ENCODE assay signal across 22 cellular contexts in the genomic region with DNA sequence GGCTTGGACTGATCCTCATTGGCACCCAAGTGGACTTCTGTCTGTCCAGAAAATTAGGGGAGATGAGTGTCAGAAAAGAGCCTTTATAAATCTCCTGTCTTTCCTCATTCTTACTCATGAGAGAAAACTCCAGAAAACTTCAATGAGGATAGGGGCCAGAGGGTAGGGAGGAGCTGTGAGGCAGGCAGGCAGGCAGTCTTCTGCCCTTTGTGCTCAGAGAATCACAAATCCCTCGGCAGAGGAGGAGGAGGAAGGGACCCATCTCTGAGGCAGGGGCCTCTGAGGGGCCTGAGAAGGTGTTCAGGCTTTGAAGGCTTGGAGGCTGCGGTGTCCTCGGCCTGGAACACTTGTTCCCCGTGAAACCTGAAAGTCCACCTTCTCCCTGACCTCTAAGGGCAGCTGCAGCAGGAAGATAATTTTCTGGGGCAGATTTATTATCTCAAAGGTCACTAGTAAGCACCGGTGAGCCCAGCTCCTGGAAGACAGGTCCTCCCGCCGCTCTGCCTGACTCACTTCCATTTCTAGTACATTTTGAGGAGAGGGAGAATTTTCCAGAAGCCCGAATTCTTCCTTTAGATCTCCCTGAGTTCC.
DNase-seq lines count a peak whose midpoint lies in the region; ATAC-seq and TF ChIP-seq lines count a peak whose summit lies in the region.
"Had no signal": no experiment of that assay in that cellular context is flagged by ENCODE, and none has a peak within 500 bp of the region (broad histone marks: within the 10 kb centered on the region; RNA-seq: fewer than 3 reads in every experiment).

No MANE protein-coding gene starts in this region.

- peaks cover 6% of the 10 kb centered on the region for H3K27me3 Mint-ChIP-seq in nephron progenitor cell (ENCODE audit: low read depth, poor library complexity)
- H3K27me3 Mint-ChIP-seq: B cell had no signal

- DNase-seq in cardiac muscle cell (ENCODE audit: low read depth in 1 of 2, low spot score in 1 of 2), result peak in 1 of 2 donors; percentile 2
- no peak for DNase-seq in Right ventricle myocardium inferior (ENCODE audit: missing footprints)
- peak; percentile 32 for DNase-seq in hepatocyte (ENCODE audit: low spot score)
- DNase-seq in nephron progenitor cell, result no peak
- no peak for DNase-seq in uterus
- no peak for DNase-seq in GM19240 (ENCODE audit: insufficient read length, low spot score)
- DNase-seq in activated T-cell treated with anti-CD3 and anti-CD28 coated beads for 4 hours, result no peak
- no peak for DNase-seq in activated effector memory CD4-positive, alpha-beta T cell treated with anti-CD3 and anti-CD28 coated beads, Interleukin-2, amount 50 U/mL, for 16 hours
- DNase-seq: CD4-positive, alpha-beta memory T cell; DND-41; GDM1; MV-4-11; NCI-H1417; NCI-H2029; NCI-H510A; NCI-H774 had no signal

- intact Hi-C loops in Right ventricle myocardium inferior (cut with DNase I), result no loop called here
- intact Hi-C loops in uterus (cut with DNase I; ENCODE audit: low total_unique reads), result no loop called here

- no peak for TF ChIP-seq CTCF in cardiac muscle cell (IDR thresholded peaks at IDR 0.05; ENCODE audit: low read depth, low read length)
- no peak for TF ChIP-seq CTCF in hepatocyte (IDR thresholded peaks at IDR 0.05; ENCODE audit: poor library complexity)
- no peak for TF ChIP-seq CTCF in nephron progenitor cell (IDR thresholded peaks at IDR 0.05)
- TF ChIP-seq CTCF in uterus (IDR thresholded peaks at IDR 0.05), result no peak

- H3K4me3 ChIP-seq in cardiac muscle cell (no peak overlapping the region), hepatocyte (no peak overlapping the region), uterus (no peak overlapping the region)
- H3K4me3 ChIP-seq: GM12878, SJSA1 had no signal

- no peak overlapping the region for H2AFZ ChIP-seq in hepatocyte

- H3K4me3 Mint-ChIP-seq in nephron progenitor cell, result peak overlapping the region; percentile 60
- H3K4me3 Mint-ChIP-seq: B cell; CD4-positive, alpha-beta memory T cell; IgD-negative memory B cell had no signal

- H3K4me1 ChIP-seq in cardiac muscle cell (ENCODE audit: low read depth) (peaks cover 15% of the 10 kb centered on the region), hepatocyte (ENCODE audit: insufficient read depth) (peaks cover 37% of the 10 kb centered on the region), uterus (no peaks in the 10 kb centered on the region)
- H3K4me1 ChIP-seq: SJSA1 had no signal

- H3K79me2 ChIP-seq in hepatocyte, result no peaks in the 10 kb centered on the region

- WGBS in hepatocyte (ENCODE audit: low lambda C conversion rate, missing lambda C conversion rate), result 24% methylated on average over 8 of the region's 8 CpGs

- H3K9me3 Mint-ChIP-seq in nephron progenitor cell, result peaks cover 25% of the 10 kb centered on the region

- no peaks in the 10 kb centered on the region for H3K9me3 ChIP-seq in cardiac muscle cell (ENCODE audit: low read depth)
- no peaks in the 10 kb centered on the region for H3K9me3 ChIP-seq in hepatocyte (ENCODE audit: low read depth)
- H3K9me3 ChIP-seq in uterus, result no peaks in the 10 kb centered on the region
- H3K9me3 ChIP-seq: SJSA1 had no signal

- TF ChIP-seq POLR2A in uterus (IDR thresholded peaks at IDR 0.05), result no peak

- peak overlapping the region; percentile 59 for H3K27ac Mint-ChIP-seq in nephron progenitor cell
- H3K27ac Mint-ChIP-seq: B cell had no signal

- H3K27me3 ChIP-seq in cardiac muscle cell (no peaks in the 10 kb centered on the region), hepatocyte (no peaks in the 10 kb centered on the region), uterus (no peaks in the 10 kb centered on the region)
- H3K27me3 ChIP-seq: SJSA1 had no signal

- H3K36me3 Mint-ChIP-seq in nephron progenitor cell (ENCODE audit: low read depth), result no peaks in the 10 kb centered on the region
- H3K36me3 Mint-ChIP-seq: CD4-positive, alpha-beta memory T cell; IgD-negative memory B cell had no signal

- H3K27ac ChIP-seq in cardiac muscle cell (peak overlapping the region; percentile 92), hepatocyte (peak overlapping the region; percentile 86), uterus (peak overlapping the region; percentile 59 to 60)
- H3K27ac ChIP-seq: 22Rv1, RWPE1, SJSA1 had no signal

- H3K4me1 Mint-ChIP-seq in nephron progenitor cell, result peaks cover 49% of the 10 kb centered on the region

- peak overlapping the region; percentile 68 for H3K4me2 ChIP-seq in hepatocyte

- H3K36me3 ChIP-seq in cardiac muscle cell (no peaks in the 10 kb centered on the region), hepatocyte (replicated peaks; ENCODE audit: insufficient read depth, low read depth) (no peaks in the 10 kb centered on the region), uterus (no peaks in the 10 kb centered on the region)
- H3K36me3 ChIP-seq: SJSA1 had no signal

- ATAC-seq in Right ventricle myocardium inferior, result no peak
- ATAC-seq: GM12878 had no signal

- no peaks in the 10 kb centered on the region for H3K9me2 ChIP-seq in hepatocyte (replicated peaks; ENCODE audit: insufficient read depth)

- H4K20me1 ChIP-seq in hepatocyte (ENCODE audit: insufficient read depth, poor library complexity, severe bottlenecking), result no peaks in the 10 kb centered on the region
